ENCODE assay signal across 24 cellular contexts in the genomic region with DNA sequence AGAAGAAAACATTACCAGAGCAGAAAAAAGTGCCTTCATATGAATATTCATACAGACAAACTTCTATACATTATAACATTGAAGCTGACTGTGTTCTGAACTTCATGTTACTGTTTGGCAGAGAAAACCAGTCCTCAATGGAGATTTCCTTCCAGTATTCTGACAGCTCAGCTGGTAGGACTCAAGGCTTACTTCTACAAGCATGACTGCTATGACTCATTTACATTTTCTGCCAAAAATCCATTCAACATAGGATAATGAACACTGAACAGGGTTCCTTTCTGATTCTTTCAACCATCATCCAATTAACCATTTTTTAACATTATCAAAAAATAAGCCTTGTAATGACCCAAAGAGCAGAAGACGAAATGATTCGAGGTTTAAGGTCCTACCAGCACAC. TPM values are rescaled to one million over a fixed set of nuclear protein-coding genes. Genes with fewer than 3 reads are reported as not detected.
DNase-seq lines count a peak whose midpoint lies in the region; ATAC-seq and TF ChIP-seq lines count a peak whose summit lies in the region.
"Had no signal": no experiment of that assay in that cellular context is flagged by ENCODE, and none has a peak within 500 bp of the region (broad histone marks: within the 10 kb centered on the region; RNA-seq: fewer than 3 reads in every experiment).

No MANE protein-coding gene starts in this region.

- no peaks in the 10 kb centered on the region for H3K36me3 Mint-ChIP-seq in CD8-positive, alpha-beta T cell

- no peaks in the 10 kb centered on the region for H3K4me1 ChIP-seq in CD8-positive, alpha-beta T cell (ENCODE audit: insufficient read depth, low read length)

- peaks cover 4% of the 10 kb centered on the region for H3K27me3 ChIP-seq in CD8-positive, alpha-beta T cell (ENCODE audit: insufficient read depth, low read length)

- POLR2A ChIA-PET in CD8-positive, alpha-beta T cell (lab: Charles Lee): no interaction called here

- no peaks in the 10 kb centered on the region for H3K36me3 ChIP-seq in CD8-positive, alpha-beta T cell (ENCODE audit: insufficient read depth, low read length)

- no peaks in the 10 kb centered on the region for H3K9me3 Mint-ChIP-seq in CD8-positive, alpha-beta T cell
- H3K9me3 Mint-ChIP-seq: activated T-helper 2 cell treated with anti-CD3 and anti-CD28 coated beads, Interferon-gamma antibody, Interleukin-2, Interleukin-4, amounts not matched to agents 10 μg/mL and 5 μg/mL and 100 μg/mL, durations not matched to agents 14 hours and 24 hours and 36 hours had no signal

- ATAC-seq in esophagus mucosa (peak; percentile 41), HG02870 (IDR thresholded peaks at IDR 0.05; ENCODE audit: unreplicated experiment) (no peak), HG02642 (IDR thresholded peaks at IDR 0.05; ENCODE audit: poor library complexity, unreplicated experiment) (no peak)
- no peak for ATAC-seq in CD8-positive, alpha-beta T cell
- ATAC-seq: activated CD4-positive, alpha-beta T cell treated with anti-CD3 and anti-CD28 coated beads for 36 hours; K562 had no signal

- H3K9me3 ChIP-seq in CD8-positive, alpha-beta T cell (ENCODE audit: low read length): no peaks in the 10 kb centered on the region

- H3K27me3 Mint-ChIP-seq in CD8-positive, alpha-beta T cell (ENCODE audit: low read depth): peaks cover 32% of the 10 kb centered on the region

- H3K27ac ChIP-seq in CD8-positive, alpha-beta T cell (ENCODE audit: low read depth, low read length): no peak overlapping the region

- DNase-seq in AG08396 (ENCODE audit: low spot score) (peak; percentile 13), NCI-H446 treated with DMSO at 0.1 percent for 48 hours (lab: John Stamatoyannopoulos, UW) (peak; percentile 88), kidney tubule cell (ENCODE audit: low spot score) (peak; percentile 21), cortex of kidney (lab: John Stamatoyannopoulos, UW) (no peak)
- no peak for DNase-seq in CD8-positive, alpha-beta T cell
- DNase-seq: ACHN; activated CD4-positive, alpha-beta T cell treated with anti-CD3 and anti-CD28 coated beads for 36 hours; DMS153; effector CD8-positive, alpha-beta T cell; hypothalamus; kidney; mesendoderm; MV-4-11; NCI-H2029; nephron progenitor cell; posterior cingulate gyrus; small intestine; stimulated activated CD4-positive, alpha-beta T cell treated with anti-CD3 and anti-CD28 coated beads, Interleukin-4, amount 100 ng/mL, for 24 hours had no signal

- CTCF ChIA-PET in CD8-positive, alpha-beta T cell (lab: Charles Lee): no interaction called here

- no peak overlapping the region for H3K4me3 ChIP-seq in CD8-positive, alpha-beta T cell (ENCODE audit: low read depth, low read length)
- H3K4me3 ChIP-seq: K562 had no signal

- no peak overlapping the region for H3K27ac Mint-ChIP-seq in CD8-positive, alpha-beta T cell
- H3K27ac Mint-ChIP-seq: activated CD4-positive, alpha-beta T cell treated with anti-CD3 and anti-CD28 coated beads for 36 hours; activated T-helper 2 cell treated with anti-CD3 and anti-CD28 coated beads, Interferon-gamma antibody, Interleukin-2, Interleukin-4, amounts not matched to agents 10 μg/mL and 5 μg/mL and 100 μg/mL, durations not matched to agents 14 hours and 24 hours and 36 hours; nephron progenitor cell had no signal

- peaks cover 3% of the 10 kb centered on the region for H3K4me1 Mint-ChIP-seq in CD8-positive, alpha-beta T cell (ENCODE audit: low read depth)
- H3K4me1 Mint-ChIP-seq: activated CD4-positive, alpha-beta T cell treated with anti-CD3 and anti-CD28 coated beads for 36 hours had no signal

- no peak for TF ChIP-seq CTCF in CD8-positive, alpha-beta T cell (IDR thresholded peaks at IDR 0.05)

- intact Hi-C loops in CD8-positive, alpha-beta T cell (cut with DNase I, micrococcal nuclease): no loop called here

- H3K4me3 Mint-ChIP-seq in CD8-positive, alpha-beta T cell: no peak overlapping the region
- H3K4me3 Mint-ChIP-seq: activated CD4-positive, alpha-beta T cell treated with anti-CD3 and anti-CD28 coated beads for 36 hours; nephron progenitor cell had no signal

RNA-seq across cellular contexts. Expression of gene COL9A1, which starts 25.4 kb away (rescaled TPM):
- total RNA-seq in esophagus mucosa: not detected
- total RNA-seq in CD8-positive, alpha-beta T cell: not detected
- total RNA-seq: activated CD4-positive, alpha-beta T cell treated with anti-CD3 and anti-CD28 coated beads for 36 hours; activated T-helper 2 cell treated with anti-CD3 and anti-CD28 coated beads, Interferon-gamma antibody, Interleukin-2, Interleukin-4, amounts not matched to agents 10 μg/mL and 5 μg/mL and 100 μg/mL, durations not matched to agents 14 hours and 24 hours and 36 hours; NCI-H460 had no signal

Comparison
In these comparisons a context has a peak if more than half of its experiments do, and no peak if none do; other contexts are left out.
1. DNase-seq: peak in AG08396 (single experiment), NCI-H446 treated with DMSO at 0.1 percent for 48 hours (single experiment) and kidney tubule cell (single experiment); none in cortex of kidney (single experiment) and CD8-positive, alpha-beta T cell (0 of 7).